9 cellular contexts compared by ENCODE assay signal in genomic region chr11:73321342-73322110, GRCh38. TPM values are rescaled to one million over a fixed set of nuclear protein-coding genes. Genes with fewer than 3 reads are reported as not detected.
A peak's percentile ranks its signal among the peaks of the same experiment; 100 is the strongest.
DNase-seq lines count a peak whose midpoint lies in the region; ATAC-seq lines count a peak whose summit lies in the region.
"Had no signal": no experiment of that assay in that cellular context is flagged by ENCODE, and none has a peak within 500 bp of the region (broad histone marks: within the 10 kb centered on the region; RNA-seq: fewer than 3 reads in every experiment).

No MANE protein-coding gene starts in this region.

- peaks cover 27 to 31% of the 10 kb centered on the region in 2 donors for H3K4me1 ChIP-seq in mucosa of rectum (ENCODE audit: control insufficient read depth in 2 of 2, insufficient read depth in 2 of 2, low read length in 2 of 2)

- H3K4me3 ChIP-seq in mucosa of rectum (ENCODE audit: low read length in 2 of 2): no peak overlapping the region

- H3K9ac ChIP-seq in mucosa of rectum (ENCODE audit: low read depth in 1 of 2, low read length in 2 of 2): peak overlapping the region in 1 of 2 donors; percentile 19

- no peaks in the 10 kb centered on the region for H3K27me3 ChIP-seq in mucosa of rectum (ENCODE audit: control insufficient read depth in 2 of 2, insufficient read depth in 2 of 2, low read length in 2 of 2)

- no peaks in the 10 kb centered on the region for H3K9me3 ChIP-seq in mucosa of rectum (ENCODE audit: control insufficient read depth in 2 of 2, low read length in 2 of 2)

- intact Hi-C loops in Right ventricle myocardium inferior (cut with DNase I): loop anchor here (2.0 kb wide), 1 partner anchor 13 kb away; the partner anchor contains the start of gene ARHGEF17
- intact Hi-C loops in cardiac septum (cut with DNase I): no loop called here

- peak; percentile 37 for ATAC-seq in Right ventricle myocardium inferior
- no peak for ATAC-seq in GM21529 (IDR thresholded peaks at IDR 0.05; ENCODE audit: unreplicated experiment)
- ATAC-seq in HG03432 (IDR thresholded peaks at IDR 0.05; ENCODE audit: unreplicated experiment): no peak
- no peak for ATAC-seq in GM21367 (IDR thresholded peaks at IDR 0.05; ENCODE audit: unreplicated experiment)

- DNase-seq in Right ventricle myocardium inferior (ENCODE audit: missing footprints) (peak; percentile 86), cardiac septum (ENCODE audit: low spot score) (no peak), NCI-H146 (lab: John Stamatoyannopoulos, UW) (no peak)
- DNase-seq: T-helper 9 cell had no signal

- H3K36me3 ChIP-seq in mucosa of rectum (ENCODE audit: control insufficient read depth in 2 of 2, insufficient read depth in 2 of 2, low read length in 2 of 2): no peaks in the 10 kb centered on the region

- peak overlapping the region; percentile 54 for H3K27ac ChIP-seq in cingulate gyrus (ENCODE audit: low read depth, low read length)
- H3K27ac ChIP-seq in mucosa of rectum (ENCODE audit: low read depth in 2 of 2, low read length in 2 of 2): peak overlapping the region; percentile 38 to 59

RNA-seq across cellular contexts. Expression of gene ARHGEF17, which starts 13.4 kb away (rescaled TPM):
- 57.1 TPM for total RNA-seq in Right ventricle myocardium inferior
- total RNA-seq in cardiac septum: 82.6 TPM

RNA-seq across cellular contexts. Expression of gene P2RY6, which starts 49.4 kb away (rescaled TPM):
- total RNA-seq in Right ventricle myocardium inferior (2.8 TPM), cardiac septum (6.9 TPM)

RNA-seq across cellular contexts. Expression of gene RELT, which starts 54.7 kb away (rescaled TPM):
- total RNA-seq in Right ventricle myocardium inferior (2.3 TPM), cardiac septum (3.8 TPM)
